Comparison of ENCODE assay signal across 8 cellular contexts in genomic region chr12:113333877-113334785, GRCh38. TPM values are rescaled to one million over a fixed set of nuclear protein-coding genes. Genes with fewer than 3 reads are reported as not detected.
DNase-seq lines count a peak whose midpoint lies in the region; ATAC-seq and TF ChIP-seq lines count a peak whose summit lies in the region.

No MANE protein-coding gene starts in this region.

- no peaks in the 10 kb centered on the region for H3K36me3 ChIP-seq in prostate gland

- 31% methylated on average over 27 of the region's 27 CpGs for whole genome bisulfite sequencing in prostate gland

- CTCF ChIA-PET in activated CD4-positive, alpha-beta T cell treated with anti-CD3 and anti-CD28 coated beads, Interleukin-2, amount 10 ng/mL, durations not matched to agents 7 days and 5 days (lab: Charles Lee) = interaction anchor here (1.1 kb wide), 1 partner anchor 125 kb away, joined by 3 read pairs; no protein-coding TSS in a partner anchor

- intact Hi-C loops in Right ventricle myocardium inferior (cut with DNase I) = loop anchor here (2.0 kb wide), 1 partner anchor 25 kb away; the partner anchor contains the start of gene PLBD2
- intact Hi-C loops in prostate gland (cut with DNase I) = loop anchor here (2.0 to 10.0 kb wide), 2 partner anchors 25 to 109 kb away; partner anchors contain the start of genes PLBD2 and TPCN1

- peaks cover 28% of the 10 kb centered on the region for H3K36me3 Mint-ChIP-seq in activated CD4-positive, alpha-beta T cell treated with anti-CD3 and anti-CD28 coated beads, Interleukin-2, amount 10 ng/mL, durations not matched to agents 7 days and 5 days (ENCODE audit: low read depth)

- peak; percentile 13 for DNase-seq in activated CD4-positive, alpha-beta T cell treated with anti-CD3 and anti-CD28 coated beads, Interleukin-2, amount 10 ng/mL, durations not matched to agents 7 days and 5 days
- DNase-seq in Right ventricle myocardium inferior (ENCODE audit: missing footprints) = peak; percentile 80
- no peak for DNase-seq in prostate gland (ENCODE audit: low spot score)
- DNase-seq in mesenteric fat pad (ENCODE audit: low spot score) = no peak
- DNase-seq in ecto neural progenitor cell (ENCODE audit: low spot score) = no peak

- TF ChIP-seq CTCF in prostate gland (IDR thresholded peaks at IDR 0.05) = no peak

- H3K4me1 ChIP-seq in prostate gland (replicated peaks) = no peaks in the 10 kb centered on the region

- H3K9me3 ChIP-seq in prostate gland = no peaks in the 10 kb centered on the region

- no peaks in the 10 kb centered on the region for H3K27me3 ChIP-seq in prostate gland (replicated peaks; ENCODE audit: insufficient read depth)

- H3K27me3 Mint-ChIP-seq in activated CD4-positive, alpha-beta T cell treated with anti-CD3 and anti-CD28 coated beads, Interleukin-2, amount 10 ng/mL, durations not matched to agents 7 days and 5 days = no peaks in the 10 kb centered on the region

- POLR2A ChIA-PET in activated CD4-positive, alpha-beta T cell treated with anti-CD3 and anti-CD28 coated beads, Interleukin-2, amount 10 ng/mL, durations not matched to agents 7 days and 5 days (lab: Charles Lee) = no interaction called here

- H3K9me3 Mint-ChIP-seq in activated CD4-positive, alpha-beta T cell treated with anti-CD3 and anti-CD28 coated beads, Interleukin-2, amount 10 ng/mL, durations not matched to agents 7 days and 5 days = no peaks in the 10 kb centered on the region

- H3K27ac Mint-ChIP-seq in activated CD4-positive, alpha-beta T cell treated with anti-CD3 and anti-CD28 coated beads, Interleukin-2, amount 10 ng/mL, durations not matched to agents 7 days and 5 days = peak overlapping the region; percentile 60

- peak overlapping the region; percentile 80 for H3K4me3 Mint-ChIP-seq in activated CD4-positive, alpha-beta T cell treated with anti-CD3 and anti-CD28 coated beads, Interleukin-2, amount 10 ng/mL, durations not matched to agents 7 days and 5 days

- H3K27ac ChIP-seq in prostate gland = peak overlapping the region; percentile 64 to 75

- no peak for TF ChIP-seq POLR2A in prostate gland (IDR thresholded peaks at IDR 0.05)

- ATAC-seq in GM19395 (IDR thresholded peaks at IDR 0.05; ENCODE audit: unreplicated experiment) = peak; percentile 30
- ATAC-seq in HG03175 (IDR thresholded peaks at IDR 0.05; ENCODE audit: unreplicated experiment) = peak; percentile 12
- ATAC-seq in Right ventricle myocardium inferior = no peak
- ATAC-seq in GM19324 (IDR thresholded peaks at IDR 0.05; ENCODE audit: low FRiP score, unreplicated experiment) = no peak

- H3K4me3 ChIP-seq in prostate gland = peak overlapping the region; percentile 65 to 83

- peaks cover 19% of the 10 kb centered on the region for H3K4me1 Mint-ChIP-seq in activated CD4-positive, alpha-beta T cell treated with anti-CD3 and anti-CD28 coated beads, Interleukin-2, amount 10 ng/mL, durations not matched to agents 7 days and 5 days

RNA-seq across cellular contexts. Expression of gene SLC8B1, which starts 0.8 kb away (rescaled TPM):
- 10 to 100 TPM; 27.7 to 33.2 TPM for total RNA-seq in activated CD4-positive, alpha-beta T cell treated with anti-CD3 and anti-CD28 coated beads, Interleukin-2, amount 10 ng/mL, durations not matched to agents 7 days and 5 days
- total RNA-seq in Right ventricle myocardium inferior = 13.3 TPM
- total RNA-seq in prostate gland = 10 to 100 TPM; 23.1 to 94.7 TPM
- 28.5 TPM for total RNA-seq in mesenteric fat pad

RNA-seq across cellular contexts. Expression of gene PLBD2, which starts 24.3 kb away (rescaled TPM):
- total RNA-seq in activated CD4-positive, alpha-beta T cell treated with anti-CD3 and anti-CD28 coated beads, Interleukin-2, amount 10 ng/mL, durations not matched to agents 7 days and 5 days = 10 to 100 TPM; 12.7 to 15.3 TPM
- 40.3 TPM for total RNA-seq in Right ventricle myocardium inferior
- total RNA-seq in prostate gland = 100 to 1,000 TPM in 1 of 2 donors, 10 to 100 TPM in 1; 48.2 to 114 TPM
- 62.9 TPM for total RNA-seq in mesenteric fat pad

Comparison
In these comparisons a context has a peak if more than half of its experiments do, and no peak if none do; other contexts are left out.
1. ATAC-seq: peak in GM19395 (single experiment) and HG03175 (single experiment); none in Right ventricle myocardium inferior (single experiment) and GM19324 (single experiment).
2. DNase-seq: peak in activated CD4-positive, alpha-beta T cell treated with anti-CD3 and anti-CD28 coated beads, Interleukin-2, amount 10 ng/mL, durations not matched to agents 7 days and 5 days (single experiment) and Right ventricle myocardium inferior (single experiment); none in prostate gland (single experiment), mesenteric fat pad (single experiment) and ecto neural progenitor cell (single experiment).